ENCODE assay signal across 20 cellular contexts in the genomic region with DNA sequence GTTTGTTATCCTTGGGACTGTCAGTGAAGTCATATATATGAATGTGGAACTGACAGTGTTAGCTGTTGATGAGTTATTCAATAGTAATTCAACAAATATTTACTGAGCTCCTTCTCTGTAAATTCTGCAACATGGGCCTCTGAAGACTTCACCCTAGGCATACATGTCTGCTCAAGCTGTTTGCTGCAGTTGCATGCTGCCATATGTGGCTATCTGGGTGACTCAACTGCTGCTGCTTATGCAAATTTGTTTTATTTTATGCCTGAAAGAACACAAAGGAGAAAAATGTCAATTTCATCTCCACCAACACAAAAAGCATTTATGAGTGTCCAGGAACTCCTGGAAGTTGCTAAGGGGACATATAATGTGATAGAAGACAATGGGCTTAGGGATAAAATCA.
DNase-seq lines count a peak whose midpoint lies in the region; TF ChIP-seq lines count a peak whose summit lies in the region.
"Had no signal": no experiment of that assay in that cellular context is flagged by ENCODE, and none has a peak within 500 bp of the region (broad histone marks: within the 10 kb centered on the region; RNA-seq: fewer than 3 reads in every experiment).

No MANE protein-coding gene starts in this region.

- H2BK15ac ChIP-seq in mesenchymal stem cell (ENCODE audit: low read depth, poor library complexity, severe bottlenecking), result no peak overlapping the region

- H2BK5ac ChIP-seq in mesenchymal stem cell (ENCODE audit: low read depth, low read length, poor library complexity, severe bottlenecking), result no peak overlapping the region

- H4K8ac ChIP-seq in mesenchymal stem cell (ENCODE audit: low read length), result no peak overlapping the region

- no peak overlapping the region for H3K18ac ChIP-seq in mesenchymal stem cell (ENCODE audit: low read depth in 1 of 2, low read length in 2 of 2)

- no peak overlapping the region for H3K4ac ChIP-seq in mesenchymal stem cell (ENCODE audit: low read depth in 1 of 2, low read length in 2 of 2)

- H3K9ac ChIP-seq in mesenchymal stem cell (ENCODE audit: low read length), result no peak overlapping the region

- no peak for TF ChIP-seq POLR2A in Peyer's patch (IDR thresholded peaks at IDR 0.05)

- H3K36me3 ChIP-seq in MG63 (no peaks in the 10 kb centered on the region), mesenchymal stem cell (ENCODE audit: control insufficient read depth in 1 of 2, insufficient read depth in 2 of 2, low read depth in 1 of 2, low read length in 2 of 2) (no peaks in the 10 kb centered on the region), Peyer's patch (no peaks in the 10 kb centered on the region)
- H3K36me3 ChIP-seq: HAP-1, left ventricle myocardium inferior, prostate gland, tibial nerve had no signal

- no peaks in the 10 kb centered on the region for H3K27me3 ChIP-seq in MG63
- no peaks in the 10 kb centered on the region for H3K27me3 ChIP-seq in mesenchymal stem cell (ENCODE audit: control insufficient read depth in 1 of 2, insufficient read depth in 1 of 2, low read length in 2 of 2)
- H3K27me3 ChIP-seq in Peyer's patch, result no peaks in the 10 kb centered on the region
- H3K27me3 ChIP-seq: tibial nerve had no signal

- no peak for TF ChIP-seq CTCF in epithelial cell of proximal tubule (conservative IDR thresholded peaks at IDR 0.05; ENCODE audit: low read depth, low read length)
- TF ChIP-seq CTCF in Peyer's patch (IDR thresholded peaks at IDR 0.05), result no peak

- H3K23ac ChIP-seq in mesenchymal stem cell (ENCODE audit: low read length in 2 of 2), result no peak overlapping the region

- H3K4me1 ChIP-seq in mesenchymal stem cell (ENCODE audit: control insufficient read depth, insufficient read depth, low read depth, low read length) (peaks cover 1% of the 10 kb centered on the region), Peyer's patch (no peaks in the 10 kb centered on the region)
- H3K4me1 ChIP-seq: HAP-1, left ventricle myocardium inferior, prostate gland, tibial nerve had no signal

- H2AK5ac ChIP-seq in mesenchymal stem cell (ENCODE audit: low read length, severe bottlenecking), result no peak overlapping the region

- no peak overlapping the region for H3K14ac ChIP-seq in mesenchymal stem cell (ENCODE audit: low read length in 2 of 2)

- H2BK120ac ChIP-seq in mesenchymal stem cell (ENCODE audit: low read depth, low read length), result no peak overlapping the region

- no peaks in the 10 kb centered on the region for H3K79me1 ChIP-seq in mesenchymal stem cell (replicated peaks; ENCODE audit: low read length, poor library complexity, severe bottlenecking)

- H3K4me2 ChIP-seq in mesenchymal stem cell (ENCODE audit: low read length, poor library complexity, severe bottlenecking), result no peak overlapping the region

- H3K27ac ChIP-seq in mesenchymal stem cell (ENCODE audit: low read length, poor library complexity, severe bottlenecking), result no peak overlapping the region
- no peak overlapping the region for H3K27ac ChIP-seq in Peyer's patch
- H3K27ac ChIP-seq: left ventricle myocardium inferior, prostate gland, tibial nerve, VCaP had no signal

- H3K4me3 ChIP-seq in MG63, result no peak overlapping the region
- no peak overlapping the region for H3K4me3 ChIP-seq in epithelial cell of proximal tubule (ENCODE audit: low read depth, low read length)
- H3K4me3 ChIP-seq in mesenchymal stem cell (ENCODE audit: insufficient read depth in 1 of 2, low read depth in 1 of 2, low read length in 2 of 2), result no peak overlapping the region
- H3K4me3 ChIP-seq in Peyer's patch, result no peak overlapping the region
- H3K4me3 ChIP-seq: HAP-1, left ventricle myocardium inferior, prostate gland, tibial nerve had no signal

- no peaks in the 10 kb centered on the region for H3K9me3 ChIP-seq in MG63
- H3K9me3 ChIP-seq in mesenchymal stem cell (ENCODE audit: control insufficient read depth, low read length), result no peaks in the 10 kb centered on the region
- H3K9me3 ChIP-seq in Peyer's patch, result no peaks in the 10 kb centered on the region
- H3K9me3 ChIP-seq: HAP-1, prostate gland, tibial nerve had no signal

- H2AFZ ChIP-seq in mesenchymal stem cell (ENCODE audit: low read depth, low read length), result no peak overlapping the region

- DNase-seq in DMS53 treated with DMSO at 0.1 percent for 48 hours (lab: John Stamatoyannopoulos, UW; ENCODE audit: unreplicated experiment) (peak; percentile 92), MG63 (peak; percentile 9), epithelial cell of proximal tubule (ENCODE audit: low read depth) (peak; percentile 54), mesenchymal stem cell (peak; percentile 37), NCI-H1436 treated with DMSO at 0.1 percent for 48 hours (lab: John Stamatoyannopoulos, UW) (no peak), Peyer's patch (no peak), COR-L47 (lab: John Stamatoyannopoulos, UW) (no peak)
- DNase-seq: activated CD4-positive, alpha-beta T cell treated with anti-CD3 and anti-CD28 coated beads, Interleukin-2, amount 50 U/mL, for 1 hour; activated CD8-positive, alpha-beta memory T cell treated with anti-CD3 and anti-CD28 coated beads, Interleukin-2, amount 50 U/mL, for 4 hours; activated effector memory CD4-positive, alpha-beta T cell treated with Interleukin-2 at 50 U/mL for 16 hours; CD8-positive, alpha-beta memory T cell; left ventricle myocardium inferior; NCI-H774; small intestine; stimulated activated CD4-positive, alpha-beta T cell treated with anti-CD3 and anti-CD28 coated beads, Interleukin-4, amount 100 ng/mL, for 24 hours; T-helper 2 cell had no signal

- H4K91ac ChIP-seq in mesenchymal stem cell (ENCODE audit: low read length), result no peak overlapping the region

- H2BK12ac ChIP-seq in mesenchymal stem cell (ENCODE audit: low read length in 2 of 2), result no peak overlapping the region

Comparison
In these comparisons a context has a peak if more than half of its experiments do, and no peak if none do; other contexts are left out.
1. DNase-seq: peak in DMS53 treated with DMSO at 0.1 percent for 48 hours (single experiment), MG63 (single experiment), epithelial cell of proximal tubule (single experiment) and mesenchymal stem cell (single experiment); none in NCI-H1436 treated with DMSO at 0.1 percent for 48 hours (single experiment), Peyer's patch (0 of 3) and COR-L47 (single experiment).